Comparison of ENCODE assay signal across 1 cellular context in genomic region chrX:68829594-68830485, GRCh38.
A peak's percentile ranks its signal among the peaks of the same experiment; 100 is the strongest.
TF ChIP-seq lines count a peak whose summit lies in the region.

No MANE protein-coding gene starts in this region.

TF ChIP-seq in HEK293, 187 proteins besides CTCF, POLR2A, EP300 and RAD21 (continued from another document and continues in another):
- TF ChIP-seq, protein P1, sequence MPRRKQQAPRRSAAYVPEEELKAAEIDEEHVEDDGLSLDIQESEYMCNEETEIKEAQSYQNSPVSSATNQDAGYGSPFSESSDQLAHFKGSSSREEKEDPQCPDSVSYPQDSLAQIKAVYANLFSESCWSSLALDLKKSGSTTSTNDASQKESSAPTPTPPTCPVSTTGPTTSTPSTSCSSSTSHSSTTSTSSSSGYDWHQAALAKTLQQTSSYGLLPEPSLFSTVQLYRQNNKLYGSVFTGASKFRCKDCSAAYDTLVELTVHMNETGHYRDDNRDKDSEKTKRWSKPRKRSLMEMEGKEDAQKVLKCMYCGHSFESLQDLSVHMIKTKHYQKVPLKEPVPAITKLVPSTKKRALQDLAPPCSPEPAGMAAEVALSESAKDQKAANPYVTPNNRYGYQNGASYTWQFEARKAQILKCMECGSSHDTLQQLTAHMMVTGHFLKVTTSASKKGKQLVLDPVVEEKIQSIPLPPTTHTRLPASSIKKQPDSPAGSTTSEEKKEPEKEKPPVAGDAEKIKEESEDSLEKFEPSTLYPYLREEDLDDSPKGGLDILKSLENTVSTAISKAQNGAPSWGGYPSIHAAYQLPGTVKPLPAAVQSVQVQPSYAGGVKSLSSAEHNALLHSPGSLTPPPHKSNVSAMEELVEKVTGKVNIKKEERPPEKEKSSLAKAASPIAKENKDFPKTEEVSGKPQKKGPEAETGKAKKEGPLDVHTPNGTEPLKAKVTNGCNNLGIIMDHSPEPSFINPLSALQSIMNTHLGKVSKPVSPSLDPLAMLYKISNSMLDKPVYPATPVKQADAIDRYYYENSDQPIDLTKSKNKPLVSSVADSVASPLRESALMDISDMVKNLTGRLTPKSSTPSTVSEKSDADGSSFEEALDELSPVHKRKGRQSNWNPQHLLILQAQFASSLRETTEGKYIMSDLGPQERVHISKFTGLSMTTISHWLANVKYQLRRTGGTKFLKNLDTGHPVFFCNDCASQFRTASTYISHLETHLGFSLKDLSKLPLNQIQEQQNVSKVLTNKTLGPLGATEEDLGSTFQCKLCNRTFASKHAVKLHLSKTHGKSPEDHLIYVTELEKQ (tag by site-specific recombination; IDR thresholded peaks at IDR 0.05; ENCODE audit: borderline replicate concordance), result no peak
- no peak for TF ChIP-seq TCF7L2 (IDR thresholded peaks at IDR 0.05; ENCODE audit: borderline replicate concordance, low read depth, low read length)
- no peak for TF ChIP-seq ZNF660 (tag by site-specific recombination; IDR thresholded peaks at IDR 0.05)
- TF ChIP-seq, protein P2, sequence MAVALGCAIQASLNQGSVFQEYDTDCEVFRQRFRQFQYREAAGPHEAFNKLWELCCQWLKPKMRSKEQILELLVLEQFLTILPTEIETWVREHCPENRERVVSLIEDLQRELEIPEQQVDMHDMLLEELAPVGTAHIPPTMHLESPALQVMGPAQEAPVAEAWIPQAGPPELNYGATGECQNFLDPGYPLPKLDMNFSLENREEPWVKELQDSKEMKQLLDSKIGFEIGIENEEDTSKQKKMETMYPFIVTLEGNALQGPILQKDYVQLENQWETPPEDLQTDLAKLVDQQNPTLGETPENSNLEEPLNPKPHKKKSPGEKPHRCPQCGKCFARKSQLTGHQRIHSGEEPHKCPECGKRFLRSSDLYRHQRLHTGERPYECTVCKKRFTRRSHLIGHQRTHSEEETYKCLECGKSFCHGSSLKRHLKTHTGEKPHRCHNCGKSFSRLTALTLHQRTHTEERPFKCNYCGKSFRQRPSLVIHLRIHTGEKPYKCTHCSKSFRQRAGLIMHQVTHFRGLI (tag by site-specific recombination; IDR thresholded peaks at IDR 0.05), result no peak
- TF ChIP-seq ZNF560 (tag by site-specific recombination; IDR thresholded peaks at IDR 0.05; ENCODE audit: borderline replicate concordance), result no peak
- no peak for TF ChIP-seq ZNF362 (tag by site-specific recombination; IDR thresholded peaks at IDR 0.05)
- TF ChIP-seq ZNF658 (tag by site-specific recombination; IDR thresholded peaks at IDR 0.05), result no peak
- peak; percentile 53; the same call in 1 of the 2 replicates for TF ChIP-seq GLIS1 (tag by site-specific recombination; IDR thresholded peaks at IDR 0.05)
- TF ChIP-seq, protein P3, sequence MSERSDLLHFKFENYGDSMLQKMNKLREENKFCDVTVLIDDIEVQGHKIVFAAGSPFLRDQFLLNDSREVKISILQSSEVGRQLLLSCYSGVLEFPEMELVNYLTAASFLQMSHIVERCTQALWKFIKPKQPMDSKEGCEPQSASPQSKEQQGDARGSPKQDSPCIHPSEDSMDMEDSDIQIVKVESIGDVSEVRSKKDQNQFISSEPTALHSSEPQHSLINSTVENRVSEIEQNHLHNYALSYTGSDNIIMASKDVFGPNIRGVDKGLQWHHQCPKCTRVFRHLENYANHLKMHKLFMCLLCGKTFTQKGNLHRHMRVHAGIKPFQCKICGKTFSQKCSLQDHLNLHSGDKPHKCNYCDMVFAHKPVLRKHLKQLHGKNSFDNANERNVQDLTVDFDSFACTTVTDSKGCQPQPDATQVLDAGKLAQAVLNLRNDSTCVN (tag by site-specific recombination; optimal IDR thresholded peaks at IDR 0.05), result peak; percentile 46
- TF ChIP-seq ZNF350 (tag by site-specific recombination; IDR thresholded peaks at IDR 0.05), result no peak
- 0 out of 2 replicates have a peak, but pooled peaks have one; percentile 20 for TF ChIP-seq SP3 (tag by site-specific recombination; IDR thresholded peaks at IDR 0.05)
- TF ChIP-seq ZBTB1 (tag by site-specific recombination; IDR thresholded peaks at IDR 0.05), result no peak
- no peak for TF ChIP-seq BCL11B (tag by site-specific recombination; IDR thresholded peaks at IDR 0.05; ENCODE audit: low read depth)
- 0 out of 2 replicates have a peak, but pooled peaks have one; percentile 14 for TF ChIP-seq KLF1 (tag by site-specific recombination; IDR thresholded peaks at IDR 0.05)
- TF ChIP-seq ZNF701 (tag by site-specific recombination; IDR thresholded peaks at IDR 0.05), result no peak
- TF ChIP-seq KLF16 (tag by site-specific recombination; IDR thresholded peaks at IDR 0.05), result 0 out of 2 replicates have a peak, but pooled peaks have one; percentile 22
- TF ChIP-seq ZNF600 (tag by site-specific recombination; IDR thresholded peaks at IDR 0.05), result no peak
- no peak for TF ChIP-seq IKZF3 (tag by site-specific recombination; IDR thresholded peaks at IDR 0.05)
- no peak for TF ChIP-seq ZNF561 (tag by site-specific recombination; IDR thresholded peaks at IDR 0.05; ENCODE audit: borderline replicate concordance)
- no peak for TF ChIP-seq ZNF19 (tag by site-specific recombination; IDR thresholded peaks at IDR 0.05; ENCODE audit: low read depth)
- peak; percentile 28; the same call in 1 of the 2 replicates for TF ChIP-seq ZNF423 (tag by site-specific recombination; IDR thresholded peaks at IDR 0.05)
- no peak for TF ChIP-seq ZNF596 (tag by site-specific recombination; IDR thresholded peaks at IDR 0.05)
- TF ChIP-seq ZNF221 (tag by site-specific recombination; IDR thresholded peaks at IDR 0.05; ENCODE audit: borderline replicate concordance), result no peak
- TF ChIP-seq KLF9 (tag by site-specific recombination; IDR thresholded peaks at IDR 0.05; ENCODE audit: low read depth), result no peak
- no peak for TF ChIP-seq ZNF341 (tag by site-specific recombination; IDR thresholded peaks at IDR 0.05; ENCODE audit: low read depth)
- no peak for TF ChIP-seq ZNF510 (tag by site-specific recombination; IDR thresholded peaks at IDR 0.05; ENCODE audit: insufficient replicate concordance)
- TF ChIP-seq ZNF140 (tag by site-specific recombination; IDR thresholded peaks at IDR 0.05), result no peak
- TF ChIP-seq YY1 (tag by site-specific recombination; IDR thresholded peaks at IDR 0.05), result no peak
- TF ChIP-seq KLF7 (tag by site-specific recombination; IDR thresholded peaks at IDR 0.05; ENCODE audit: borderline replicate concordance), result no peak
- TF ChIP-seq PRDM1 (tag by site-specific recombination; IDR thresholded peaks at IDR 0.05), result peak; percentile 62; the same call in 1 of the 2 replicates
- TF ChIP-seq ZNF214 (tag by site-specific recombination; IDR thresholded peaks at IDR 0.05; ENCODE audit: borderline replicate concordance), result no peak
- TF ChIP-seq ZFP69B (tag by site-specific recombination; IDR thresholded peaks at IDR 0.05), result no peak
- no peak for TF ChIP-seq KLF17 (tag by site-specific recombination; IDR thresholded peaks at IDR 0.05)
- no peak for TF ChIP-seq ZNF707 (tag by site-specific recombination; IDR thresholded peaks at IDR 0.05)
- TF ChIP-seq ZBTB48 (tag by site-specific recombination; IDR thresholded peaks at IDR 0.05), result no peak
- TF ChIP-seq ZNF521 (tag by site-specific recombination; IDR thresholded peaks at IDR 0.05), result no peak
- no peak for TF ChIP-seq SCRT2 (tag by site-specific recombination; IDR thresholded peaks at IDR 0.05)
- TF ChIP-seq ZFP41 (tag by site-specific recombination; IDR thresholded peaks at IDR 0.05; ENCODE audit: borderline replicate concordance), result no peak
- peak; percentile 4; the same call in 1 of the 2 replicates for TF ChIP-seq ZFP37 (tag by site-specific recombination; IDR thresholded peaks at IDR 0.05)
- TF ChIP-seq, protein P4, sequence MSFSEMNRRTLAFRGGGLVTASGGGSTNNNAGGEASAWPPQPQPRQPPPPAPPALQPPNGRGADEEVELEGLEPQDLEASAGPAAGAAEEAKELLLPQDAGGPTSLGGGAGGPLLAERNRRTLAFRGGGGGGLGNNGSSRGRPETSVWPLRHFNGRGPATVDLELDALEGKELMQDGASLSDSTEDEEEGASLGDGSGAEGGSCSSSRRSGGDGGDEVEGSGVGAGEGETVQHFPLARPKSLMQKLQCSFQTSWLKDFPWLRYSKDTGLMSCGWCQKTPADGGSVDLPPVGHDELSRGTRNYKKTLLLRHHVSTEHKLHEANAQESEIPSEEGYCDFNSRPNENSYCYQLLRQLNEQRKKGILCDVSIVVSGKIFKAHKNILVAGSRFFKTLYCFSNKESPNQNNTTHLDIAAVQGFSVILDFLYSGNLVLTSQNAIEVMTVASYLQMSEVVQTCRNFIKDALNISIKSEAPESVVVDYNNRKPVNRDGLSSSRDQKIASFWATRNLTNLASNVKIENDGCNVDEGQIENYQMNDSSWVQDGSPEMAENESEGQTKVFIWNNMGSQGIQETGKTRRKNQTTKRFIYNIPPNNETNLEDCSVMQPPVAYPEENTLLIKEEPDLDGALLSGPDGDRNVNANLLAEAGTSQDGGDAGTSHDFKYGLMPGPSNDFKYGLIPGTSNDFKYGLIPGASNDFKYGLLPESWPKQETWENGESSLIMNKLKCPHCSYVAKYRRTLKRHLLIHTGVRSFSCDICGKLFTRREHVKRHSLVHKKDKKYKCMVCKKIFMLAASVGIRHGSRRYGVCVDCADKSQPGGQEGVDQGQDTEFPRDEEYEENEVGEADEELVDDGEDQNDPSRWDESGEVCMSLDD (tag by site-specific recombination; IDR thresholded peaks at IDR 0.05), result no peak
- no peak for TF ChIP-seq ZBTB44 (tag by site-specific recombination; IDR thresholded peaks at IDR 0.05)
- no peak for TF ChIP-seq ZNF791 (tag by site-specific recombination; IDR thresholded peaks at IDR 0.05)
- no peak for TF ChIP-seq EGR2 (tag by site-specific recombination; IDR thresholded peaks at IDR 0.05; ENCODE audit: low read depth)
- TF ChIP-seq ZNF624 (tag by site-specific recombination; IDR thresholded peaks at IDR 0.05), result no peak
- no peak for TF ChIP-seq ZNF76 (tag by site-specific recombination; IDR thresholded peaks at IDR 0.05; ENCODE audit: borderline replicate concordance, low read depth)
- TF ChIP-seq ZBTB7A (tag by site-specific recombination; IDR thresholded peaks at IDR 0.05; ENCODE audit: low read depth), result no peak
- 0 out of 2 replicates have a peak, but pooled peaks have one; percentile 10 for TF ChIP-seq ZBTB11 (tag by site-specific recombination; conservative IDR thresholded peaks at IDR 0.05; ENCODE audit: low read depth)
- no peak for TF ChIP-seq HOXC10 (CRISPR knock-in tag; IDR thresholded peaks at IDR 0.05)
- no peak for TF ChIP-seq ZNF354C (tag by site-specific recombination; IDR thresholded peaks at IDR 0.05; ENCODE audit: borderline replicate concordance, low read depth)
- TF ChIP-seq ZNF548 (tag by site-specific recombination; IDR thresholded peaks at IDR 0.05), result no peak
- TF ChIP-seq ZNF114 (tag by site-specific recombination; IDR thresholded peaks at IDR 0.05), result no peak
